1 cellular context compared by ENCODE assay signal in the genomic region with DNA sequence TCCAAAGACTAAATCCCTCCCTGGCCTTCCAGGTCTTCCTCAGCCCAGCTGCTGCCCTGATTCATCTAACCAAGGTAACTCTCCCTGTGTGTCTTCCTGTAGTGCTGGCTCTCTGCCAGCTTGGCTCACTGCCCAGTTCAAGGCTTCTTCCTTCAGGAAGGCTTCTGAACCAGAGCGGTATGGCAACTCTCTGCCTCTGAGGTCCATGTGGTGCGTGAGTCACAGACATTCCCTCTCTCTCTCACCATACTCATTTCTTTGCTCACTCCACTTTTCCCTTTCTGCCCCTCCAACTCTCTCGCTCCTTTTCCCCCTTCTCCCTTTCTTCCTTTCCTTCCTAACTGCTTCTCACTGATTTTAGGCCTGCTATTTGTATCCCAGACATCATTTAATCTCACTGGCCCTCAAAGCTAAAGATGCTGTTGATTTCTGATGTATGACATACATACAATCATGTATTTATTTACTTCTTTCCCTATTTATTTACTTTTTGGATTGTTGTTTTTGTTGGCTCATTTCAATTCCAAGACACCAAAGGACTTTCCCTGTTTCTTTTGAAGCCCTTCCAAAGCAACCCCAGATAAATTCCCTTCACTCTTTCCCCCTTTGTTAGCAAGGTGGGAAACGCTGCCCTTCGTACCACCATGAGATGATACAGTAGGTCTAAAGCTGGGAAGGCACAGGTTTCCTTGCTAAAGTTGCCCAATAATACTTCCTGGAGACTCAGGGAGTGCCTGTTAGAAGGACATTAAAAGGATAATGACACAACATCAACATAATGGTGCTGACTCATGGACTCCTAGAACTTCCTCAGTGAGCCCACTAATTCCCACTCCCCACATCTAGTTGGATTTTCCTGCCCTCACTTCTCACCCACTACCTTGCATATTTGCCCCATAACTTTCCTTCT.
TF ChIP-seq lines count a peak whose summit lies in the region.

No MANE protein-coding gene starts in this region.

TF ChIP-seq in K562, 482 proteins besides CTCF, POLR2A, EP300 and RAD21 (continued from another document and continues in another):
- TF ChIP-seq, protein P1, sequence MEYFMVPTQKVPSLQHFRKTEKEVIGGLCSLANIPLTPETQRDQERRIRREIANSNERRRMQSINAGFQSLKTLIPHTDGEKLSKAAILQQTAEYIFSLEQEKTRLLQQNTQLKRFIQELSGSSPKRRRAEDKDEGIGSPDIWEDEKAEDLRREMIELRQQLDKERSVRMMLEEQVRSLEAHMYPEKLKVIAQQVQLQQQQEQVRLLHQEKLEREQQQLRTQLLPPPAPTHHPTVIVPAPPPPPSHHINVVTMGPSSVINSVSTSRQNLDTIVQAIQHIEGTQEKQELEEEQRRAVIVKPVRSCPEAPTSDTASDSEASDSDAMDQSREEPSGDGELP (CRISPR knock-in tag; IDR thresholded peaks at IDR 0.05; ENCODE audit: borderline replicate concordance) = 0 out of 2 replicates have a peak, but pooled peaks have one; percentile 25
- no peak for TF ChIP-seq GABPB2 (CRISPR knock-in tag; conservative IDR thresholded peaks at IDR 0.05)
- TF ChIP-seq HDAC1 (IDR thresholded peaks at IDR 0.05) = peak in 1 of 2 experiments; percentile 41; a peak in 1 of 4 replicates
- no peak for TF ChIP-seq ZNF124 (CRISPR knock-in tag; IDR thresholded peaks at IDR 0.05)
- TF ChIP-seq ZNF589 (CRISPR knock-in tag; IDR thresholded peaks at IDR 0.05; ENCODE audit: low read depth) = peak; percentile 61; the same call in 1 of the 2 replicates
- TF ChIP-seq U2AF1 (optimal IDR thresholded peaks at IDR 0.05; ENCODE audit: low read depth, low read length) = no peak
- no peak for TF ChIP-seq PYGO2 (tag; IDR thresholded peaks at IDR 0.05)
- TF ChIP-seq ZEB2 (IDR thresholded peaks at IDR 0.05) = no peak; the same call in 1 of the 2 replicates
- no peak for TF ChIP-seq TBP (optimal IDR thresholded peaks at IDR 0.05; ENCODE audit: low read depth, low read length)
- peak; percentile 12; the same call in 1 of the 2 replicates for TF ChIP-seq MAFF (IDR thresholded peaks at IDR 0.05; ENCODE audit: low read length)
- TF ChIP-seq ATF7 (IDR thresholded peaks at IDR 0.05) = peak; percentile 25; the same call in 1 of the 2 replicates
- TF ChIP-seq, protein P2, sequence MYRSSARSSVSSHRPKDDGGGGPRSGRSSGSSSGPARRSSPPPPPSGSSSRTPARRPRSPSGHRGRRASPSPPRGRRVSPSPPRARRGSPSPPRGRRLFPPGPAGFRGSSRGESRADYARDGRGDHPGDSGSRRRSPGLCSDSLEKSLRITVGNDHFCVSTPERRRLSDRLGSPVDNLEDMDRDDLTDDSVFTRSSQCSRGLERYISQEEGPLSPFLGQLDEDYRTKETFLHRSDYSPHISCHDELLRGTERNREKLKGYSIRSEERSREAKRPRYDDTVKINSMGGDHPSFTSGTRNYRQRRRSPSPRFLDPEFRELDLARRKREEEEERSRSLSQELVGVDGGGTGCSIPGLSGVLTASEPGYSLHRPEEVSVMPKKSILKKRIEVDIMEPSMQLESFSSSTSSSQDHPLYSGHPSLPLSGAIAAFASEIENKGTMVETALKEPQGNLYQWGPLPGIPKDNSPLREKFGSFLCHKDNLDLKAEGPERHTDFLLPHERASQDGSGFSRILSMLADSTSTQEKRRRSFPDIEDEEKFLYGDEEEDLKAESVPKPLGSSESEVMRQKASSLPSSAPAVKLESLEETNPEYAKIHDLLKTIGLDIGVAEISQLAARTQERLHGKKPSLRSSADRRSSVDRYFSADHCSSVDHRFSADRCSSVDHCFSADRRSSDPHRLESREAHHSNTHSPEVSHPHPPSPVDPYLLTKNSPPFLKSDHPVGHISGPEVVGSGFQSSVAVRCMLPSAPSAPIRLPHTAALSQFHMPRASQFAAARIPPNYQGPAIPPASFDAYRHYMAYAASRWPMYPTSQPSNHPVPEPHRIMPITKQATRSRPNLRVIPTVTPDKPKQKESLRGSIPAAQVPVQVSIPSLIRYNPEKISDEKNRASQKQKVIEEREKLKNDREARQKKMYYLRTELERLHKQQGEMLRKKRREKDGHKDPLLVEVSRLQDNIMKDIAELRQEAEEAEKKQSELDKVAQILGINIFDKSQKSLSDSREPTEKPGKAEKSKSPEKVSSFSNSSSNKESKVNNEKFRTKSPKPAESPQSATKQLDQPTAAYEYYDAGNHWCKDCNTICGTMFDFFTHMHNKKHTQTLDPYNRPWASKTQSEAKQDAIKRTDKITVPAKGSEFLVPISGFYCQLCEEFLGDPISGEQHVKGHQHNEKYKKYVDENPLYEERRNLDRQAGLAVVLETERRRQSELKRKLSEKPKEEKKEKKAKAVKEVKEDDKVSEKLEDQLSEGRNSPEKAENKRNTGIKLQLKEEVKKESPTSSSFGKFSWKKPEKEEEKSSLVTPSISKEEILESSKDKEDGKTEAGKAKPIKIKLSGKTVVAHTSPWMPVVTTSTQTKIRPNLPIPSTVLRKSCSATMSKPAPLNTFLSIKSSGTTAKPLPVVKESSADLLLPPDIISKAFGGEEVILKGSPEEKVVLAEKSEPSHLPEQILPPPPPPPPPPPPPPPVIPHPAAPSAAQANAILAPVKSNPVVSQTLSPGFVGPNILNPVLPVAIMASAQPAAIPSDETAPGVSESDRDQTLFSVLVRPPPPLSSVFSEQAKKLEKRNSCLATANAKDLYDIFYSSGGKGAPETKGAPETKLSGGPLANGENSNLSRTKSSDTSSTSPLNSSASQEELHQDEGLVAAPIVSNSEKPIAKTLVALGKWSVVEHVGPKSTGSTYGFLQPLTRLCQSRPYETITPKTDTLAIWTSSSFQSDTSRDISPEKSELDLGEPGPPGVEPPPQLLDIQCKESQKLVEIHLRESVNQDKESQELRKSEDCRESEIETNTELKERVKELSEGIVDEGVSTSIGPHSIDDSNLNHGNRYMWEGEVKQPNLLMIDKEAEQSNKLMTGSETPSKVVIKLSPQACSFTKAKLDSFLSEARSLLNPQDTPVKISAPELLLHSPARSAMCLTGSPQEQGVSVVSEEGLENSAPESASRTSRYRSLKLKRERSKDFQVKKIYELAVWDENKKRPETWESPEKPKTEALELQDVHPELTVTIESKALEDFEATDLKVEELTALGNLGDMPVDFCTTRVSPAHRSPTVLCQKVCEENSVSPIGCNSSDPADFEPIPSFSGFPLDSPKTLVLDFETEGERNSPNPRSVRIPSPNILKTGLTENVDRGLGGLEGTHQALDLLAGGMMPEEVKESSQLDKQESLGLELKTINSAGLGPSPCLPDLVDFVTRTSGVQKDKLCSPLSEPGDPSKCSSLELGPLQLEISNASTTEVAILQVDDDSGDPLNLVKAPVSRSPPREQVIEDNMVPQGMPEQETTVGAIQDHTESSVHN (IDR thresholded peaks at IDR 0.05; ENCODE audit: borderline replicate concordance in 1 of 2, low read depth in 1 of 2) = 0 out of 4 replicates have a peak, but pooled peaks of 1 of the 2 experiments have one; percentile 31
- TF ChIP-seq POLR2AphosphoS2 (IDR thresholded peaks at IDR 0.05; ENCODE audit: low read length) = no peak
- peak; percentile 37; the same call in 1 of the 2 replicates for TF ChIP-seq NBN (IDR thresholded peaks at IDR 0.05; ENCODE audit: low read depth)
- TF ChIP-seq SMAD1 (IDR thresholded peaks at IDR 0.05; ENCODE audit: low read depth, low read length, partially characterized antibody) = peak; percentile 95
- peak; percentile 99 for TF ChIP-seq NFIC (IDR thresholded peaks at IDR 0.05)
- no peak; the same call in 1 of the 2 replicates for TF ChIP-seq LARP7 (IDR thresholded peaks at IDR 0.05)
- peak; percentile 77; the same call in 1 of the 2 replicates for TF ChIP-seq C11orf30 (IDR thresholded peaks at IDR 0.05; ENCODE audit: low read depth)
- TF ChIP-seq, protein P3, sequence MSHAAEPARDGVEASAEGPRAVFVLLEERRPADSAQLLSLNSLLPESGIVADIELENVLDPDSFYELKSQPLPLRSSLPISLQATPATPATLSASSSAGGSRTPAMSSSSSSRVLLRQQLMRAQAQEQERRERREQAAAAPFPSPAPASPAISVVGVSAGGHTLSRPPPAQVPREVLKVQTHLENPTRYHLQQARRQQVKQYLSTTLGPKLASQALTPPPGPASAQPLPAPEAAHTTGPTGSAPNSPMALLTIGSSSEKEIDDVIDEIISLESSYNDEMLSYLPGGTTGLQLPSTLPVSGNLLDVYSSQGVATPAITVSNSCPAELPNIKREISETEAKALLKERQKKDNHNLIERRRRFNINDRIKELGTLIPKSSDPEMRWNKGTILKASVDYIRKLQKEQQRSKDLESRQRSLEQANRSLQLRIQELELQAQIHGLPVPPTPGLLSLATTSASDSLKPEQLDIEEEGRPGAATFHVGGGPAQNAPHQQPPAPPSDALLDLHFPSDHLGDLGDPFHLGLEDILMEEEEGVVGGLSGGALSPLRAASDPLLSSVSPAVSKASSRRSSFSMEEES (CRISPR knock-in tag; IDR thresholded peaks at IDR 0.05) = no peak
- TF ChIP-seq ARID1B (IDR thresholded peaks at IDR 0.05) = peak; percentile 52; the same call in 1 of the 2 replicates
- peak; percentile 45; the same call in 1 of the 2 replicates for TF ChIP-seq ZNF592 (IDR thresholded peaks at IDR 0.05)
- no peak for TF ChIP-seq ZNF512 (tag; IDR thresholded peaks at IDR 0.05)
- TF ChIP-seq ZNF212 (CRISPR knock-in tag; IDR thresholded peaks at IDR 0.05) = no peak
- TF ChIP-seq CHCHD3 (CRISPR knock-in tag; IDR thresholded peaks at IDR 0.05) = no peak
- no peak for TF ChIP-seq BRF1 (IDR thresholded peaks at IDR 0.05; ENCODE audit: borderline replicate concordance, extremely low read depth, insufficient read length)
- TF ChIP-seq CEBPB (tag; IDR thresholded peaks at IDR 0.05) = peak; percentile 73
- TF ChIP-seq, protein P4, sequence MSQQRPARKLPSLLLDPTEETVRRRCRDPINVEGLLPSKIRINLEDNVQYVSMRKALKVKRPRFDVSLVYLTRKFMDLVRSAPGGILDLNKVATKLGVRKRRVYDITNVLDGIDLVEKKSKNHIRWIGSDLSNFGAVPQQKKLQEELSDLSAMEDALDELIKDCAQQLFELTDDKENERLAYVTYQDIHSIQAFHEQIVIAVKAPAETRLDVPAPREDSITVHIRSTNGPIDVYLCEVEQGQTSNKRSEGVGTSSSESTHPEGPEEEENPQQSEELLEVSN (IDR thresholded peaks at IDR 0.05; ENCODE audit: borderline replicate concordance in 1 of 2, extremely low read depth in 1 of 2, insufficient read depth in 1 of 2, insufficient read length in 1 of 2, low read depth in 1 of 2, low read length in 1 of 2, poor library complexity in 1 of 2, severe bottlenecking in 1 of 2) = peak in 1 of 2 experiments; percentile 51
- no peak for TF ChIP-seq POLR2AphosphoS5 (IDR thresholded peaks at IDR 0.05; ENCODE audit: control insufficient read depth, insufficient read depth, low read depth, low read length)
- TF ChIP-seq TAF9B (IDR thresholded peaks at IDR 0.05; ENCODE audit: partially characterized antibody) = no peak
- TF ChIP-seq ZNF134 (CRISPR knock-in tag; conservative IDR thresholded peaks at IDR 0.05) = no peak
- peak; percentile 61; the same call in 1 of the 2 replicates for TF ChIP-seq JUN (IDR thresholded peaks at IDR 0.05; ENCODE audit: borderline replicate concordance, low read depth, low read length)
- TF ChIP-seq JUN (CRISPR knock-in tag; IDR thresholded peaks at IDR 0.05; ENCODE audit: borderline replicate concordance) = no peak
- no peak for TF ChIP-seq HES1 (IDR thresholded peaks at IDR 0.05; ENCODE audit: low read depth)
- TF ChIP-seq EGR1 (conservative IDR thresholded peaks at IDR 0.05) = no peak
- TF ChIP-seq ELF4 (CRISPR knock-in tag; IDR thresholded peaks at IDR 0.05) = no peak
- peak; percentile 67; the same call in 1 of the 2 replicates for TF ChIP-seq CTBP1 (IDR thresholded peaks at IDR 0.05; ENCODE audit: borderline replicate concordance)
- TF ChIP-seq XRCC3 (IDR thresholded peaks at IDR 0.05) = no peak
- TF ChIP-seq CBX3 (IDR thresholded peaks at IDR 0.05; ENCODE audit: borderline replicate concordance in 1 of 2, low read length in 2 of 2) = no peak; a peak in 1 of 3 replicates
